Comparison of ENCODE assay signal across 14 cellular contexts in the genomic region with DNA sequence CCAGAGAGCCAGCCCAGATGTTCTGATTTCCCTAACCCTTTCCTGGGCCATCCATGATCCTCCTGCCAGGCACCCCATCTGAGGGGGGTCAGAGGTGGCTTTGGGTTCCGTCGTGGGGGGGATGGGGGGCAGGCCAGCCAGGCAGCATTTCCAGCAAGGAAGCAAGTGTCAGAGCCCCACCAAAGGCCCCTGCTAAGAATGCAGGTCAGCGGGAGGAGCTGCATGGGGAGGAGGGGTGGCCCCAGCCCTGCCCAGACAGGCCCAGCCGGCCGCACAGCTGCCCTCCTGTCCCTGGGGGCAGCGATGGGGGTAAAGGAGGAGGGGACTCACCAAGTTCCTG. TPM values are rescaled to one million over a fixed set of nuclear protein-coding genes. Genes with fewer than 3 reads are reported as not detected.
DNase-seq lines count a peak whose midpoint lies in the region; ATAC-seq, FAIRE-seq and TF ChIP-seq lines count a peak whose summit lies in the region.
"Had no signal": no experiment of that assay in that cellular context is flagged by ENCODE, and none has a peak within 500 bp of the region (broad histone marks: within the 10 kb centered on the region; RNA-seq: fewer than 3 reads in every experiment).

No MANE protein-coding gene starts in this region.

- H3K27me3 ChIP-seq in GM23338 (ENCODE audit: insufficient read depth) (peaks cover 49% of the 10 kb centered on the region), mucosa of stomach (ENCODE audit: control insufficient read depth, insufficient read depth, low read length) (peaks cover 27% of the 10 kb centered on the region), upper lobe of left lung (peaks cover 0 to 19% (median 6%) of the 10 kb centered on the region in 4 donors)

- TF ChIP-seq POLR2A in A549 (IDR thresholded peaks at IDR 0.05; ENCODE audit: low read length) (no peak), upper lobe of left lung (IDR thresholded peaks at IDR 0.05) (no peak)

- H2AFZ ChIP-seq in GM23338, result no peak overlapping the region; the same call in 1 of the 2 replicates

- peaks cover 47% of the 10 kb centered on the region for H3K27me3 Mint-ChIP-seq in GM23338 (ENCODE audit: insufficient read depth, low read depth, poor library complexity)
- H3K27me3 Mint-ChIP-seq in natural killer cell (ENCODE audit: low read depth in 2 of 2), result peaks cover 8 to 31% of the 10 kb centered on the region in 2 donors

- H3K36me3 Mint-ChIP-seq in GM23338 (ENCODE audit: low read depth) (peaks cover 3% of the 10 kb centered on the region; the same call in 1 of the 3 replicates), natural killer cell (no peaks in the 10 kb centered on the region)
- H3K36me3 Mint-ChIP-seq: natural killer cell treated with Interleukin-12 subunit alpha and Interleukin-12 subunit beta and Interleukin-15 and Interleukin-18, amount 100 ng/mL, for 72 hours had no signal

- H4K20me1 ChIP-seq in GM23338 (replicated peaks; ENCODE audit: insufficient read depth), result no peaks in the 10 kb centered on the region; the same call in 1 of the 2 replicates

- no peaks in the 10 kb centered on the region for H3K9me2 ChIP-seq in GM23338 (ENCODE audit: insufficient read depth)

- H3K9me3 Mint-ChIP-seq in GM23338, result no peaks in the 10 kb centered on the region
- no peaks in the 10 kb centered on the region for H3K9me3 Mint-ChIP-seq in natural killer cell
- H3K9me3 Mint-ChIP-seq: natural killer cell treated with Interleukin-12 subunit alpha and Interleukin-12 subunit beta and Interleukin-15 and Interleukin-18, amount 100 ng/mL, for 72 hours had no signal

- peaks cover 6% of the 10 kb centered on the region; the same call in 1 of the 2 replicates for H3F3A ChIP-seq in GM23338 (replicated peaks; ENCODE audit: low read depth)

- peaks cover 25% of the 10 kb centered on the region for H3K4me1 ChIP-seq in A549
- peaks cover 23% of the 10 kb centered on the region; the same call in 1 of the 2 replicates for H3K4me1 ChIP-seq in GM23338 (ENCODE audit: insufficient read depth)
- H3K4me1 ChIP-seq in mucosa of stomach (ENCODE audit: control insufficient read depth, insufficient read depth, low read length), result peaks cover 49% of the 10 kb centered on the region
- H3K4me1 ChIP-seq in upper lobe of left lung, result peaks cover 42 to 76% (median 50%) of the 10 kb centered on the region in 4 donors

- H3K79me2 ChIP-seq in GM23338 (replicated peaks; ENCODE audit: insufficient read depth), result no peaks in the 10 kb centered on the region; the same call in 1 of the 2 replicates

- peak overlapping the region; percentile 22; the same call in 2 of the 3 replicates for H3K4me3 Mint-ChIP-seq in GM23338
- H3K4me3 Mint-ChIP-seq in natural killer cell, result no peak overlapping the region
- H3K4me3 Mint-ChIP-seq: natural killer cell treated with Interleukin-12 subunit alpha and Interleukin-12 subunit beta and Interleukin-15 and Interleukin-18, amount 100 ng/mL, for 72 hours had no signal

- 66% methylated on average over 5 of the region's 6 CpGs for WGBS in A549 (ENCODE audit: missing lambda C conversion rate)
- 37 to 56% methylated on average over 4 to 6 of the region's 6 CpGs for WGBS in upper lobe of left lung, 2 donors

- TF ChIP-seq CTCF in A549 (IDR thresholded peaks at IDR 0.05) (no peak), GM23338 (conservative IDR thresholded peaks at IDR 0.05; ENCODE audit: low read depth in 2 of 2) (0 out of 4 replicates have a peak, but pooled peaks of 1 of the 2 experiments have one; percentile 4), VCaP (conservative IDR thresholded peaks at IDR 0.05) (peak; percentile 63), natural killer cell (IDR thresholded peaks at IDR 0.05) (no peak), upper lobe of left lung (IDR thresholded peaks at IDR 0.05) (no peak)

- peak overlapping the region; percentile 32 for H3K9ac ChIP-seq in mucosa of stomach (ENCODE audit: low read length)
- H3K9ac ChIP-seq: KMS-11 had no signal

- H3K27ac Mint-ChIP-seq in GM23338, result no peak overlapping the region
- H3K27ac Mint-ChIP-seq in natural killer cell, result no peak overlapping the region

- no peak for TF ChIP-seq EP300 in A549 (IDR thresholded peaks at IDR 0.05)
- no peak for TF ChIP-seq EP300 in upper lobe of left lung (IDR thresholded peaks at IDR 0.05)

- CTCF ChIA-PET in A549 (lab: Yijun Ruan, JAX), result interaction anchor here (0.6 to 36.3 kb wide), 31 partner anchors 7 to 256 kb away, joined by 3 to 1860 read pairs (median 10); a partner anchor contains a TSS

- no peaks in the 10 kb centered on the region for H3K36me3 ChIP-seq in GM23338 (ENCODE audit: insufficient read depth)
- H3K36me3 ChIP-seq in mucosa of stomach (ENCODE audit: control insufficient read depth, insufficient read depth, low read length), result no peaks in the 10 kb centered on the region
- peaks cover 0 to 20% (median 0%) of the 10 kb centered on the region in 4 donors for H3K36me3 ChIP-seq in upper lobe of left lung

- H3K27ac ChIP-seq in A549 (peak overlapping the region in 1 of 2 experiments; percentile 46; a peak in 2 of 6 replicates), GM23338 (ENCODE audit: low read depth) (no peak overlapping the region), VCaP (peak overlapping the region; percentile 79), upper lobe of left lung (peak overlapping the region in 2 of 4 donors; percentile 8 to 67)
- H3K27ac ChIP-seq: KMS-11, tibial artery had no signal

- TF ChIP-seq RAD21 in A549 (conservative IDR thresholded peaks at IDR 0.05 in 1 of 2, IDR thresholded peaks at IDR 0.05 in 1 of 2), result 0 out of 5 replicates have a peak, but pooled peaks of 1 of the 2 experiments have one; percentile 5

- ATAC-seq in A549 (no peak), GM23338 (no peak), HG03439 (IDR thresholded peaks at IDR 0.05; ENCODE audit: unreplicated experiment) (no peak), natural killer cell (no peak), upper lobe of left lung (ENCODE audit: low FRiP score in 2 of 2) (no peak)

- DNase-seq in A549 (ENCODE audit: low read depth in 1 of 2, low spot score in 1 of 2) (no peak), GM23338 (ENCODE audit: low spot score) (no peak), NCI-H1930 (lab: John Stamatoyannopoulos, UW) (no peak), natural killer cell (no peak), upper lobe of left lung (no peak)

- FAIRE-seq in A549 (lab: Jason Lieb, UNC), result no peak
- FAIRE-seq: colon had no signal

- intact Hi-C loops in natural killer cell (cut with micrococcal nuclease), result no loop called here

- H3K4me3 ChIP-seq in A549 (no peak overlapping the region), GM23338 (no peak overlapping the region), mucosa of stomach (ENCODE audit: low read length) (no peak overlapping the region), upper lobe of left lung (no peak overlapping the region)
- H3K4me3 ChIP-seq: tibial artery had no signal

- peaks cover 50% of the 10 kb centered on the region for H3K4me1 Mint-ChIP-seq in GM23338
- H3K4me1 Mint-ChIP-seq in natural killer cell, result peaks cover 15 to 30% of the 10 kb centered on the region in 2 donors

- H3K4me2 ChIP-seq in A549 (peak overlapping the region; percentile 47; the same call in 2 of the 3 replicates), GM23338 (peak overlapping the region; percentile 68)
- H3K4me2 ChIP-seq: KMS-11 had no signal

- POLR2A ChIA-PET in A549 (lab: Yijun Ruan, JAX), result interaction anchor here (1.4 to 2.5 kb wide), 3 partner anchors 12 to 52 kb away, joined by 7 to 10 read pairs (median 8); a partner anchor contains a TSS

- no peaks in the 10 kb centered on the region for H3K9me3 ChIP-seq in A549
- no peaks in the 10 kb centered on the region for H3K9me3 ChIP-seq in mucosa of stomach (ENCODE audit: control insufficient read depth, low read length)
- H3K9me3 ChIP-seq in upper lobe of left lung, result no peaks in the 10 kb centered on the region
- H3K9me3 ChIP-seq: tibial artery had no signal

RNA-seq across cellular contexts. Expression of a gene that starts 2.3 kb away (rescaled TPM):
- 20.7 and 25.8 TPM in 2 replicates for polyA plus RNA-seq in A549 (2011; rRNA removed)
- 52.9 and 61.8 TPM in 2 replicates for polyA plus RNA-seq in A549 (2012; cell fraction: cytosol; rRNA removed)
- polyA plus RNA-seq in A549 (2012; cell fraction: nucleus; rRNA removed), result 177 and 179 TPM in 2 replicates
- 37.3 to 47.7 TPM (median 43.7 TPM) in 3 replicates for polyA plus RNA-seq in A549 (2017; fragmentation: RNase III; extraction: RNeasy Plus Mini Kit Qiagen cat#74134 plus additional on column Dnase treatment)
- polyA minus RNA-seq in A549 (2011; rRNA and poly(A)+ RNA removed), result 20.0 and 22.6 TPM in 2 replicates
- total RNA-seq in GM23338 (2014; rRNA removed; shearing (Covaris generic)), result 39.1 and 40.6 TPM in 2 replicates
- 44.0 and 45.5 TPM in 2 replicates for polyA plus RNA-seq in GM23338 (2016; fragmentation: Nextera tagmentation; extraction: Ambion mirVana)
- 10 to 100 TPM; 33.7 to 38.0 (median 35.7) TPM for total RNA-seq in natural killer cell
- 10 to 100 TPM; 24.4 to 73.3 (median 34.8) TPM for total RNA-seq in upper lobe of left lung

RNA-seq across cellular contexts. Expression of a gene that starts 7.6 kb away (rescaled TPM):
- polyA plus RNA-seq in A549 (2011; rRNA removed) (0.61 and 0.67 TPM in 2 replicates), A549 (2017; fragmentation: RNase III; extraction: RNeasy Plus Mini Kit Qiagen cat#74134 plus additional on column Dnase treatment) (2.0 to 2.3 TPM (median 2.1 TPM) in 3 replicates), GM23338 (2016; fragmentation: Nextera tagmentation; extraction: Ambion mirVana) (0.13 and 0.23 TPM in 2 replicates)
- polyA plus RNA-seq in A549 (2012; cell fraction: cytosol; rRNA removed), result 0.83 and 1.4 TPM in 2 replicates
- polyA plus RNA-seq in A549 (2012; cell fraction: nucleus; rRNA removed), result 1.8 and 2.6 TPM in 2 replicates
- polyA minus RNA-seq in A549 (2011; rRNA and poly(A)+ RNA removed), result 0.24 and 0.50 TPM in 2 replicates
- 0.82 and 1.0 TPM in 2 replicates for total RNA-seq in GM23338 (2014; rRNA removed; shearing (Covaris generic))
- total RNA-seq in natural killer cell (under 1 TPM in 2 of 3 donors, not detected in 1; 0.09 TPM), upper lobe of left lung (1 to 10 TPM in 5 of 6 donors, under 1 TPM in 1; 0.76 to 6.4 (median 2.4) TPM)
- total RNA-seq: RPMI7951 had no signal

RNA-seq across cellular contexts. Expression of a gene that starts 11.9 kb away (rescaled TPM):
- polyA plus RNA-seq in A549 (2011; rRNA removed) (1.7 and 2.7 TPM in 2 replicates), A549 (2017; fragmentation: RNase III; extraction: RNeasy Plus Mini Kit Qiagen cat#74134 plus additional on column Dnase treatment) (2.3 to 3.0 TPM (median 2.5 TPM) in 3 replicates), GM23338 (2016; fragmentation: Nextera tagmentation; extraction: Ambion mirVana) (0.14 and 0.18 TPM in 2 replicates)
- polyA plus RNA-seq in A549 (2012; cell fraction: cytosol; rRNA removed), result 1.7 TPM in 2 replicates
- polyA plus RNA-seq in A549 (2012; cell fraction: nucleus; rRNA removed), result 3.8 and 5.1 TPM in 2 replicates
- polyA minus RNA-seq in A549 (2011; rRNA and poly(A)+ RNA removed), result 1.4 and 1.7 TPM in 2 replicates
- total RNA-seq in GM23338 (2014; rRNA removed; shearing (Covaris generic)), result 0.35 TPM in 1 of 2 replicates, not detected in the other
- total RNA-seq in natural killer cell (1 to 10 TPM; 1.7 to 3.1 (median 2.7) TPM), upper lobe of left lung (10 to 100 TPM in 1 of 6 donors, 1 to 10 TPM in 4, under 1 TPM in 1; 0.49 to 23.5 (median 9.1) TPM)
- total RNA-seq: lung microvascular endothelial cell, RPMI7951 had no signal

RNA-seq across cellular contexts. Expression of a gene that starts 12.0 kb away (rescaled TPM):
- polyA plus RNA-seq in A549 (2011; rRNA removed), result 97.7 and 103 TPM in 2 replicates
- polyA plus RNA-seq in A549 (2012; cell fraction: cytosol; rRNA removed), result 136 and 194 TPM in 2 replicates
- 108 and 166 TPM in 2 replicates for polyA plus RNA-seq in A549 (2012; cell fraction: nucleus; rRNA removed)
- 56.8 to 62.8 TPM (median 62.0 TPM) in 3 replicates for polyA plus RNA-seq in A549 (2017; fragmentation: RNase III; extraction: RNeasy Plus Mini Kit Qiagen cat#74134 plus additional on column Dnase treatment)
- polyA minus RNA-seq in A549 (2011; rRNA and poly(A)+ RNA removed), result 116 and 142 TPM in 2 replicates
- 74.7 and 75.8 TPM in 2 replicates for total RNA-seq in GM23338 (2014; rRNA removed; shearing (Covaris generic))
- polyA plus RNA-seq in GM23338 (2016; fragmentation: Nextera tagmentation; extraction: Ambion mirVana), result 50.2 and 53.5 TPM in 2 replicates
- total RNA-seq in natural killer cell, result 100 to 1,000 TPM; 106 to 232 (median 144) TPM
- total RNA-seq in upper lobe of left lung, result 10 to 100 TPM; 23.1 to 44.2 (median 28.6) TPM

RNA-seq across cellular contexts. Expression of a gene that starts 21.8 kb away (rescaled TPM):
- polyA plus RNA-seq in A549 (2011; rRNA removed) (7.0 and 7.1 TPM in 2 replicates), A549 (2017; fragmentation: RNase III; extraction: RNeasy Plus Mini Kit Qiagen cat#74134 plus additional on column Dnase treatment) (11.4 to 16.9 TPM (median 15.4 TPM) in 3 replicates), GM23338 (2016; fragmentation: Nextera tagmentation; extraction: Ambion mirVana) (3.4 and 3.7 TPM in 2 replicates)
- polyA plus RNA-seq in A549 (2012; cell fraction: cytosol; rRNA removed), result 9.2 and 11.9 TPM in 2 replicates
- polyA plus RNA-seq in A549 (2012; cell fraction: nucleus; rRNA removed), result 54.3 and 75.1 TPM in 2 replicates
- polyA minus RNA-seq in A549 (2011; rRNA and poly(A)+ RNA removed), result 14.2 and 14.7 TPM in 2 replicates
- total RNA-seq in GM23338 (2014; rRNA removed; shearing (Covaris generic)), result 8.1 and 9.8 TPM in 2 replicates
- total RNA-seq in natural killer cell (100 to 1,000 TPM; 113 to 162 (median 119) TPM), upper lobe of left lung (10 to 100 TPM; 10.7 to 44.0 (median 19.3) TPM)
